In the genomic region with DNA sequence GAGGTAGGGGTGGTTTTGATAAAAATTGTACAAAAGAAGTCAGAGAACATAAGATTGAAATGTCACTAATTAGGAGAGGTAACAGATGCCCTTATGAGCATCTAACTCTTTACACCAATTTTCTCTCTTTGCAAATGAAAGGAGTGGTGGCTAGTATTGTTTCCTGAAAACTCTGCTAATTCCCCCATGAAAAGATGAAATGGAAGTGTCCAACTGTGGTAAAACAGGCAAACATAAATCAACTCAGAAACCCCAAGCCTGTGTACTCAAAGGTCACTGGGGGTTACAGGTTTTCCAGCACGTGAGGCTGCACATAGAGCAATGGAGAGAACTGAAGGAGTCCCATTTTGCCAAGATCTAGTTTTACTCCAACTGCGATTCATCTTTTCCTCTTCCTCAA, we compare ENCODE assay signal across 29 cellular contexts.
DNase-seq lines count a peak whose midpoint lies in the region; ATAC-seq and TF ChIP-seq lines count a peak whose summit lies in the region.
"Had no signal": no experiment of that assay in that cellular context is flagged by ENCODE, and none has a peak within 500 bp of the region (broad histone marks: within the 10 kb centered on the region; RNA-seq: fewer than 3 reads in every experiment).

No MANE protein-coding gene starts in this region.

- H3K4me3 Mint-ChIP-seq in nephron progenitor cell, result peak overlapping the region; percentile 57
- H3K4me3 Mint-ChIP-seq: activated naive CD4-positive, alpha-beta T cell treated with anti-CD3 and anti-CD28 coated beads, Interleukin-2, amount 50 U/mL, for 24 hours; T-cell had no signal

- DNase-seq in NCI-H2227 (lab: John Stamatoyannopoulos, UW; ENCODE audit: unreplicated experiment) (peak; percentile 41), NCI-H2227 treated with DMSO at 0.1 percent for 48 hours (lab: John Stamatoyannopoulos, UW) (no peak), SK-N-MC (ENCODE audit: low read depth, low spot score) (no peak), nephron progenitor cell (peak; percentile 47), PC-3 (no peak), OCI-M2 (lab: John Stamatoyannopoulos, UW; ENCODE audit: unreplicated experiment) (no peak), NCI-H2081 (lab: John Stamatoyannopoulos, UW) (no peak), amygdala (lab: John Stamatoyannopoulos, UW) (no peak)
- DNase-seq: 8988T; activated CD4-positive, alpha-beta T cell treated with anti-CD3 and anti-CD28 coated beads for 4 hours; amniotic stem cell; COR-L47; gastrocnemius medialis; HCEC 1CT; hypothalamus; mucosa of descending colon; NCI-H1092 treated with DMSO at 0.1 percent for 48 hours; NCI-H2029; NCI-H226; NCI-H774; SJCRH30; stimulated activated CD4-positive, alpha-beta T cell treated with anti-CD3 and anti-CD28 coated beads, Interleukin-4, amount 100 ng/mL, for 1 hour; T-cell; WERI-Rb-1 had no signal

- no peaks in the 10 kb centered on the region for H3K27me3 ChIP-seq in PC-3 (ENCODE audit: low read length)
- H3K27me3 ChIP-seq: SJCRH30, tibial nerve had no signal

- peaks cover 37% of the 10 kb centered on the region for H3K36me3 Mint-ChIP-seq in nephron progenitor cell (ENCODE audit: low read depth)
- H3K36me3 Mint-ChIP-seq: activated naive CD4-positive, alpha-beta T cell treated with anti-CD3 and anti-CD28 coated beads, Interleukin-2, amount 50 U/mL, for 24 hours; T-cell had no signal

- H3K4me1 ChIP-seq in PC-3 (ENCODE audit: insufficient read depth, low read length), result 0 out of 2 replicates have a peak, but pooled peaks cover 4% of the 10 kb centered on the region
- H3K4me1 ChIP-seq: gastrocnemius medialis, tibial nerve had no signal

- H3K9me3 ChIP-seq in SK-N-MC (ENCODE audit: low read depth, low read length) (no peaks in the 10 kb centered on the region), PC-3 (ENCODE audit: low read length) (no peaks in the 10 kb centered on the region)
- H3K9me3 ChIP-seq: gastrocnemius medialis, mucosa of descending colon, SJCRH30, tibial nerve had no signal

- H3K27ac Mint-ChIP-seq in nephron progenitor cell, result peak overlapping the region; percentile 94
- H3K27ac Mint-ChIP-seq: activated naive CD4-positive, alpha-beta T cell treated with anti-CD3 and anti-CD28 coated beads, Interleukin-2, amount 50 U/mL, for 24 hours; activated T-helper 2 cell treated with anti-CD3 and anti-CD28 coated beads, Interferon-gamma antibody, Interleukin-2, Interleukin-4, amounts not matched to agents 10 μg/mL and 5 μg/mL and 100 μg/mL, durations not matched to agents 14 hours and 24 hours and 36 hours; T-cell had no signal

- no peaks in the 10 kb centered on the region for H3K27me3 Mint-ChIP-seq in nephron progenitor cell (ENCODE audit: low read depth, poor library complexity)

- intact Hi-C loops in PC-3 (cut with micrococcal nuclease), result no loop called here

- POLR2A ChIA-PET in PC-3 (lab: Charles Lee; ENCODE audit: unreplicated experiment), result no interaction called here

- no peaks in the 10 kb centered on the region for H3F3A ChIP-seq in PC-3 (ENCODE audit: low read length, unreplicated experiment)

- H3K4me3 ChIP-seq in SK-N-MC, result no peak overlapping the region
- no peak overlapping the region for H3K4me3 ChIP-seq in PC-3 (ENCODE audit: low read length)
- H3K4me3 ChIP-seq: gastrocnemius medialis, lung, mucosa of descending colon, SJCRH30, tibial nerve had no signal

- TF ChIP-seq CTCF in nephron progenitor cell (IDR thresholded peaks at IDR 0.05) (no peak), PC-3 (conservative IDR thresholded peaks at IDR 0.05; ENCODE audit: low read depth, low read length) (no peak)

- CTCF ChIA-PET in PC-3 (lab: Charles Lee), result no interaction called here

- H3K9me3 Mint-ChIP-seq in nephron progenitor cell, result no peaks in the 10 kb centered on the region
- H3K9me3 Mint-ChIP-seq: activated naive CD4-positive, alpha-beta T cell treated with anti-CD3 and anti-CD28 coated beads, Interleukin-2, amount 50 U/mL, for 24 hours; activated T-helper 2 cell treated with anti-CD3 and anti-CD28 coated beads, Interferon-gamma antibody, Interleukin-2, Interleukin-4, amounts not matched to agents 10 μg/mL and 5 μg/mL and 100 μg/mL, durations not matched to agents 14 hours and 24 hours and 36 hours had no signal

- no peak overlapping the region for H3K4me2 ChIP-seq in PC-3 (ENCODE audit: low read length)

- peaks cover 100% of the 10 kb centered on the region for H3K4me1 Mint-ChIP-seq in nephron progenitor cell
- H3K4me1 Mint-ChIP-seq: activated naive CD4-positive, alpha-beta T cell treated with anti-CD3 and anti-CD28 coated beads, Interleukin-2, amount 50 U/mL, for 24 hours; T-cell had no signal

- no peak overlapping the region for H2AFZ ChIP-seq in PC-3 (ENCODE audit: low read length)

- H4K20me1 ChIP-seq in PC-3 (ENCODE audit: low read length), result no peaks in the 10 kb centered on the region

- H3K27ac ChIP-seq in SK-N-MC, result peak overlapping the region; percentile 98
- H3K27ac ChIP-seq in PC-3 (ENCODE audit: low read length), result no peak overlapping the region
- H3K27ac ChIP-seq: C4-2B, gastrocnemius medialis, SJCRH30, tibial nerve, WERI-Rb-1 had no signal

- H3K36me3 ChIP-seq in SK-N-MC (ENCODE audit: insufficient read depth, low read length) (peaks cover 96% of the 10 kb centered on the region), PC-3 (ENCODE audit: low read depth, low read length) (no peaks in the 10 kb centered on the region)
- H3K36me3 ChIP-seq: gastrocnemius medialis, SJCRH30 had no signal

- no peak overlapping the region for H3K9ac ChIP-seq in SK-N-MC (ENCODE audit: insufficient read length)
- H3K9ac ChIP-seq in PC-3 (ENCODE audit: low read length), result no peak overlapping the region

- BruUV-seq in PC-3 (replicated peaks; lab: Mats Ljungman, UMichigan), result no TSS peak

- H3K9me2 ChIP-seq in PC-3 (replicated peaks; ENCODE audit: low read length), result no peaks in the 10 kb centered on the region

- no peaks in the 10 kb centered on the region for H3K79me2 ChIP-seq in PC-3 (ENCODE audit: low read length)

- ATAC-seq in PC-3, result no peak
- ATAC-seq: gastrocnemius medialis, mucosa of descending colon, T-cell had no signal

Comparison
In these comparisons a context has a peak if more than half of its experiments do, and no peak if none do; other contexts are left out.
1. DNase-seq: peak in NCI-H2227 (single experiment) and nephron progenitor cell (single experiment); none in NCI-H2227 treated with DMSO at 0.1 percent for 48 hours (single experiment), SK-N-MC (single experiment), PC-3 (single experiment), OCI-M2 (single experiment), NCI-H2081 (0 of 2) and amygdala (0 of 56).